22 cellular contexts compared by ENCODE assay signal in genomic region chr12:19755141-19755540, GRCh38.
DNase-seq lines count a peak whose midpoint lies in the region; ATAC-seq and TF ChIP-seq lines count a peak whose summit lies in the region.
"Had no signal": no experiment of that assay in that cellular context is flagged by ENCODE, and none has a peak within 500 bp of the region (broad histone marks: within the 10 kb centered on the region; RNA-seq: fewer than 3 reads in every experiment).

No MANE protein-coding gene starts in this region.

- no peak overlapping the region for H2BK20ac ChIP-seq in IMR-90 (ENCODE audit: low read depth, low read length)

- no peak overlapping the region for H3K4ac ChIP-seq in IMR-90 (ENCODE audit: low read depth, low read length)

- H3K36me3 ChIP-seq in IMR-90 (ENCODE audit: control insufficient read depth, insufficient read depth, low read length): no peaks in the 10 kb centered on the region
- H3K36me3 ChIP-seq: BE2C had no signal

- ATAC-seq in IMR-90 (ENCODE audit: low read depth) (peak; percentile 21; the same call in 1 of the 2 replicates), GM19324 (IDR thresholded peaks at IDR 0.05; ENCODE audit: low FRiP score, unreplicated experiment) (no peak), GM19395 (IDR thresholded peaks at IDR 0.05; ENCODE audit: unreplicated experiment) (no peak), GM18868 (IDR thresholded peaks at IDR 0.05; ENCODE audit: unreplicated experiment) (no peak)
- ATAC-seq: GM12878, GM23338 had no signal

- no peak overlapping the region for H3K4me3 ChIP-seq in AG10803 (ENCODE audit: low read length)
- no peak overlapping the region for H3K4me3 ChIP-seq in IMR-90 (ENCODE audit: insufficient read depth, low read depth, low read length)
- H3K4me3 ChIP-seq: GM12878, GM23338 had no signal

- H2BK5ac ChIP-seq in IMR-90 (ENCODE audit: low read depth, low read length, poor library complexity, severe bottlenecking): peak overlapping the region; percentile 82

- no peak overlapping the region for H3K23ac ChIP-seq in IMR-90 (ENCODE audit: low read depth, low read length)

- no TSS peak for BruUV-seq in IMR-90 (replicated peaks; lab: Mats Ljungman, UMichigan)

- peak overlapping the region; percentile 37 for H3K27ac Mint-ChIP-seq in chondrocyte (ENCODE audit: unreplicated experiment)
- peak overlapping the region; percentile 72 for H3K27ac Mint-ChIP-seq in osteocyte (ENCODE audit: unreplicated experiment)
- H3K27ac Mint-ChIP-seq: CD4-positive, CD25-positive, alpha-beta regulatory T cell; CD8-positive, alpha-beta memory T cell; GM23338; IgD-negative memory B cell had no signal

- H3K79me1 ChIP-seq in IMR-90 (ENCODE audit: low read depth in 1 of 2, low read length in 2 of 2): no peaks in the 10 kb centered on the region

- no peak overlapping the region for H3K56ac ChIP-seq in IMR-90 (ENCODE audit: extremely low read depth, insufficient read depth, low read length)

- TF ChIP-seq RAD21 in IMR-90 (IDR thresholded peaks at IDR 0.05; ENCODE audit: low read length): no peak

- H2BK120ac ChIP-seq in IMR-90 (ENCODE audit: low read depth, low read length): no peak overlapping the region

- CTCF ChIA-PET in IMR-90 (lab: Yijun Ruan, JAX): no interaction called here

- H4K5ac ChIP-seq in IMR-90 (ENCODE audit: low read depth, low read length): no peak overlapping the region

- no peak overlapping the region for H3K27ac ChIP-seq in IMR-90 (ENCODE audit: insufficient read depth, low read length)

- H4K20me1 ChIP-seq in IMR-90 (ENCODE audit: insufficient read depth, low read length): no peaks in the 10 kb centered on the region

- no peak overlapping the region for H3K9ac ChIP-seq in IMR-90 (ENCODE audit: low read depth, low read length)

- no peak overlapping the region for H3K4me2 ChIP-seq in IMR-90 (ENCODE audit: low read depth, low read length)
- H3K4me2 ChIP-seq: GM23338 had no signal

- POLR2A ChIA-PET in IMR-90 (lab: Charles Lee; ENCODE audit: unreplicated experiment): no interaction called here

- no peak overlapping the region for H2BK15ac ChIP-seq in IMR-90 (ENCODE audit: low read depth, low read length)

- DNase-seq in AG10803 (ENCODE audit: low read depth): peak; percentile 53
- no peak for DNase-seq in IMR-90
- no peak for DNase-seq in chondrocyte (ENCODE audit: low spot score)
- no peak for DNase-seq in osteocyte (ENCODE audit: extremely low spot score, unreplicated experiment)
- no peak for DNase-seq in effector CD8-positive, alpha-beta T cell (lab: John Stamatoyannopoulos, UW)
- DNase-seq: 8988T; BE2C; C1 segment of cervical spinal cord; CD4-positive, CD25-positive, alpha-beta regulatory T cell; CD8-positive, alpha-beta memory T cell; COR-L47; DMS153; DMS79 treated with DMSO at 0.1 percent for 48 hours; EL; HCEC 1CT; KBM-7 had no signal

- H3K27me3 Mint-ChIP-seq in chondrocyte (ENCODE audit: low read depth): no peaks in the 10 kb centered on the region
- no peaks in the 10 kb centered on the region for H3K27me3 Mint-ChIP-seq in osteocyte (ENCODE audit: unreplicated experiment)
- H3K27me3 Mint-ChIP-seq: IgD-negative memory B cell had no signal

- H3K9me1 ChIP-seq in IMR-90 (ENCODE audit: insufficient read depth, low read length): peaks cover 2% of the 10 kb centered on the region; the same call in 1 of the 2 replicates

- peaks cover 4% of the 10 kb centered on the region; the same call in 1 of the 2 replicates for H3K9me3 ChIP-seq in IMR-90 (ENCODE audit: control insufficient read depth, insufficient read depth, low read length)
- H3K9me3 ChIP-seq: BE2C had no signal

- peaks cover 34% of the 10 kb centered on the region for H3K9me3 Mint-ChIP-seq in chondrocyte (ENCODE audit: low read depth)
- H3K9me3 Mint-ChIP-seq in osteocyte (ENCODE audit: unreplicated experiment): peaks cover 24% of the 10 kb centered on the region

- H3K4me3 Mint-ChIP-seq in chondrocyte (ENCODE audit: unreplicated experiment): no peak overlapping the region
- H3K4me3 Mint-ChIP-seq in osteocyte (ENCODE audit: unreplicated experiment): no peak overlapping the region
- H3K4me3 Mint-ChIP-seq: CD4-positive, CD25-positive, alpha-beta regulatory T cell; CD8-positive, alpha-beta memory T cell; GM23338; IgD-negative memory B cell had no signal

- no peak for TF ChIP-seq POLR2A in IMR-90 (IDR thresholded peaks at IDR 0.05; ENCODE audit: low read depth, low read length)

- no peak overlapping the region for H2AFZ ChIP-seq in IMR-90 (replicated peaks; ENCODE audit: low read length, poor library complexity)
- H2AFZ ChIP-seq: GM23338 had no signal

- intact Hi-C loops in IMR-90 (cut with micrococcal nuclease): loop anchor here (5.0 to 10.0 kb wide), 4 partner anchors 137 to 847 kb away; no protein-coding TSS in a partner anchor

- no peak overlapping the region for H2AK9ac ChIP-seq in IMR-90 (replicated peaks; ENCODE audit: low read depth, low read length, poor library complexity)

- H3K4me1 Mint-ChIP-seq in chondrocyte (ENCODE audit: low read depth): peaks cover 61% of the 10 kb centered on the region
- peaks cover 52% of the 10 kb centered on the region for H3K4me1 Mint-ChIP-seq in osteocyte (ENCODE audit: unreplicated experiment)
- H3K4me1 Mint-ChIP-seq: CD8-positive, alpha-beta memory T cell; GM23338; IgD-negative memory B cell had no signal

- dilution Hi-C loops in IMR-90 (cut with HindIII; ENCODE audit: low sequenced_read_pairs, unreplicated experiment): no loop called here

- TF ChIP-seq CTCF in AG10803 (conservative IDR thresholded peaks at IDR 0.05; ENCODE audit: low read length) (no peak), IMR-90 (conservative IDR thresholded peaks at IDR 0.05; ENCODE audit: low read depth, low read length) (no peak), chondrocyte (IDR thresholded peaks at IDR 0.05) (no peak), osteocyte (IDR thresholded peaks at IDR 0.05) (no peak)

- in situ Hi-C loops in IMR-90 (cut with MboI; ENCODE audit: low sequenced_read_pairs): loop anchor here (10.0 to 25.0 kb wide), 3 partner anchors 140 to 840 kb away; no protein-coding TSS in a partner anchor

- H3K14ac ChIP-seq in IMR-90 (replicated peaks; ENCODE audit: low read depth, low read length): no peak overlapping the region

- no peaks in the 10 kb centered on the region for H3K27me3 ChIP-seq in IMR-90 (ENCODE audit: control insufficient read depth, insufficient read depth, low read length)
- H3K27me3 ChIP-seq: BE2C had no signal

- no peak overlapping the region for H2AK5ac ChIP-seq in IMR-90 (ENCODE audit: low read depth, low read length)

- peak overlapping the region; percentile 48; the same call in 1 of the 2 replicates for H3K18ac ChIP-seq in IMR-90 (ENCODE audit: low read depth, low read length)

- H3K4me1 ChIP-seq in IMR-90 (ENCODE audit: control insufficient read depth, insufficient read depth, low read length): peaks cover 3% of the 10 kb centered on the region; the same call in 1 of the 2 replicates
- H3K4me1 ChIP-seq: BE2C had no signal

- no CpG with 5 or more reads among the region's 2 CpGs for WGBS in IMR-90 (ENCODE audit: extremely low coverage in 2 of 2, insufficient read length in 1 of 2), 2 experiments

- no peak overlapping the region for H4K91ac ChIP-seq in IMR-90 (ENCODE audit: insufficient read depth, low read depth, low read length)

- H4K8ac ChIP-seq in IMR-90 (ENCODE audit: low read depth in 2 of 2, low read length in 2 of 2): no peak overlapping the region

- H3K36me3 Mint-ChIP-seq in chondrocyte (ENCODE audit: low read depth) (peaks cover 3% of the 10 kb centered on the region), osteocyte (ENCODE audit: unreplicated experiment) (peaks cover 6% of the 10 kb centered on the region)
- H3K36me3 Mint-ChIP-seq: CD4-positive, CD25-positive, alpha-beta regulatory T cell; IgD-negative memory B cell had no signal

TF ChIP-seq in IMR-90, 13 proteins besides CTCF, POLR2A, EP300 and RAD21:
- TF ChIP-seq CEBPB (IDR thresholded peaks at IDR 0.05; ENCODE audit: low read depth, low read length) (no peak), MXI1 (IDR thresholded peaks at IDR 0.05; ENCODE audit: borderline replicate concordance, low read depth, low read length) (no peak), BHLHE40 (IDR thresholded peaks at IDR 0.05; ENCODE audit: low read depth, low read length) (no peak), SMC3 (IDR thresholded peaks at IDR 0.05; ENCODE audit: low read depth, low read length) (no peak), MAZ (IDR thresholded peaks at IDR 0.05; ENCODE audit: borderline replicate concordance, low read depth, low read length) (no peak), RCOR1 (IDR thresholded peaks at IDR 0.05; ENCODE audit: insufficient replicate concordance, low read length) (no peak), FOS (IDR thresholded peaks at IDR 0.05; ENCODE audit: low read depth, low read length) (no peak), RFX5 (IDR thresholded peaks at IDR 0.05; ENCODE audit: low read depth, low read length) (no peak), CHD1 (IDR thresholded peaks at IDR 0.05; ENCODE audit: low read depth, low read length) (no peak), MAFK (IDR thresholded peaks at IDR 0.05; ENCODE audit: low read depth, low read length) (no peak), NFE2L2 (IDR thresholded peaks at IDR 0.05; ENCODE audit: low read depth, low read length) (no peak), ELK1 (IDR thresholded peaks at IDR 0.05; ENCODE audit: borderline replicate concordance, low read depth, low read length) (no peak)
- TF ChIP-seq, protein P1, sequence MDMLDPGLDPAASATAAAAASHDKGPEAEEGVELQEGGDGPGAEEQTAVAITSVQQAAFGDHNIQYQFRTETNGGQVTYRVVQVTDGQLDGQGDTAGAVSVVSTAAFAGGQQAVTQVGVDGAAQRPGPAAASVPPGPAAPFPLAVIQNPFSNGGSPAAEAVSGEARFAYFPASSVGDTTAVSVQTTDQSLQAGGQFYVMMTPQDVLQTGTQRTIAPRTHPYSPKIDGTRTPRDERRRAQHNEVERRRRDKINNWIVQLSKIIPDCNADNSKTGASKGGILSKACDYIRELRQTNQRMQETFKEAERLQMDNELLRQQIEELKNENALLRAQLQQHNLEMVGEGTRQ (IDR thresholded peaks at IDR 0.05; ENCODE audit: low read depth, low read length): no peak
TF ChIP-seq in IMR-90: peak in this region for 0.
